1 cellular context compared by ENCODE assay signal in genomic region chr5:80632700-80633099, GRCh38.
TF ChIP-seq lines count a peak whose summit lies in the region.

No MANE protein-coding gene starts in this region.

TF ChIP-seq in HepG2, 621 proteins besides CTCF, POLR2A, EP300 and RAD21:
- TF ChIP-seq RELA (CRISPR knock-in tag; IDR thresholded peaks at IDR 0.05) (no peak), ZNF431 (CRISPR knock-in tag; IDR thresholded peaks at IDR 0.05; ENCODE audit: borderline replicate concordance, low read depth) (no peak), RBFOX2 (IDR thresholded peaks at IDR 0.05; ENCODE audit: low read depth, low read length) (no peak), SNAPC4 (CRISPR knock-in tag; IDR thresholded peaks at IDR 0.05) (no peak), ZNF235 (CRISPR knock-in tag; IDR thresholded peaks at IDR 0.05; ENCODE audit: borderline replicate concordance) (no peak)
- TF ChIP-seq, protein P1, sequence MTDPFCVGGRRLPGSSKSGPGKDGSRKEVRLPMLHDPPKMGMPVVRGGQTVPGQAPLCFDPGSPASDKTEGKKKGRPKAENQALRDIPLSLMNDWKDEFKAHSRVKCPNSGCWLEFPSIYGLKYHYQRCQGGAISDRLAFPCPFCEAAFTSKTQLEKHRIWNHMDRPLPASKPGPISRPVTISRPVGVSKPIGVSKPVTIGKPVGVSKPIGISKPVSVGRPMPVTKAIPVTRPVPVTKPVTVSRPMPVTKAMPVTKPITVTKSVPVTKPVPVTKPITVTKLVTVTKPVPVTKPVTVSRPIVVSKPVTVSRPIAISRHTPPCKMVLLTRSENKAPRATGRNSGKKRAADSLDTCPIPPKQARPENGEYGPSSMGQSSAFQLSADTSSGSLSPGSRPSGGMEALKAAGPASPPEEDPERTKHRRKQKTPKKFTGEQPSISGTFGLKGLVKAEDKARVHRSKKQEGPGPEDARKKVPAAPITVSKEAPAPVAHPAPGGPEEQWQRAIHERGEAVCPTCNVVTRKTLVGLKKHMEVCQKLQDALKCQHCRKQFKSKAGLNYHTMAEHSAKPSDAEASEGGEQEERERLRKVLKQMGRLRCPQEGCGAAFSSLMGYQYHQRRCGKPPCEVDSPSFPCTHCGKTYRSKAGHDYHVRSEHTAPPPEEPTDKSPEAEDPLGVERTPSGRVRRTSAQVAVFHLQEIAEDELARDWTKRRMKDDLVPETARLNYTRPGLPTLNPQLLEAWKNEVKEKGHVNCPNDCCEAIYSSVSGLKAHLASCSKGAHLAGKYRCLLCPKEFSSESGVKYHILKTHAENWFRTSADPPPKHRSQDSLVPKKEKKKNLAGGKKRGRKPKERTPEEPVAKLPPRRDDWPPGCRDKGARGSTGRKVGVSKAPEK (CRISPR knock-in tag; IDR thresholded peaks at IDR 0.05; ENCODE audit: borderline replicate concordance) = no peak
